16 cellular contexts compared by ENCODE assay signal in genomic region chr16:66377327-66377723, GRCh38. TPM values are rescaled to one million over a fixed set of nuclear protein-coding genes. Genes with fewer than 3 reads are reported as not detected.
"Had no signal": no experiment of that assay in that cellular context is flagged by ENCODE, and none has a peak within 500 bp of the region (broad histone marks: within the 10 kb centered on the region; RNA-seq: fewer than 3 reads in every experiment).

No MANE protein-coding gene starts in this region.

- H3K4me1 ChIP-seq: ascending aorta, breast epithelium, gastroesophageal sphincter, pancreas had no signal

- H3K27me3 Mint-ChIP-seq: activated CD4-positive, alpha-beta T cell treated with anti-CD3 and anti-CD28 coated beads, Interleukin-2, amount 10 ng/mL, durations not matched to agents 7 days and 5 days; type B pancreatic cell had no signal

- H3K4me1 Mint-ChIP-seq: activated CD4-positive, alpha-beta T cell treated with anti-CD3 and anti-CD28 coated beads, Interleukin-2, amount 10 ng/mL, durations not matched to agents 7 days and 5 days; activated naive CD8-positive, alpha-beta T cell treated with anti-CD3 and anti-CD28 coated beads, Interleukin-2, amount 50 U/mL, for 24 hours had no signal

- H3K4me3 Mint-ChIP-seq: activated CD4-positive, alpha-beta T cell treated with anti-CD3 and anti-CD28 coated beads, Interleukin-2, amount 10 ng/mL, durations not matched to agents 7 days and 5 days; activated naive CD4-positive, alpha-beta T cell treated with anti-CD3 and anti-CD28 coated beads for 36 hours; activated naive CD8-positive, alpha-beta T cell treated with anti-CD3 and anti-CD28 coated beads, Interleukin-2, amount 50 U/mL, for 24 hours; dendritic cell treated with granulocyte-macrophage colony-stimulating factor and Interleukin-4, amounts not matched to agents 40 ng/mL and 50 ng/mL, for 4 days; neural crest cell; type B pancreatic cell had no signal

- H3K9me3 Mint-ChIP-seq: activated CD4-positive, alpha-beta T cell treated with anti-CD3 and anti-CD28 coated beads, Interleukin-2, amount 10 ng/mL, durations not matched to agents 7 days and 5 days; activated naive CD4-positive, alpha-beta T cell treated with anti-CD3 and anti-CD28 coated beads for 36 hours; dendritic cell treated with granulocyte-macrophage colony-stimulating factor and Interleukin-4, amounts not matched to agents 40 ng/mL and 50 ng/mL, for 4 days had no signal

- ATAC-seq: activated naive CD8-positive, alpha-beta T cell treated with anti-CD3 and anti-CD28 coated beads, Interleukin-2, amount 50 U/mL, for 24 hours; gastroesophageal sphincter; pancreas had no signal

- H3K27ac Mint-ChIP-seq: activated CD4-positive, alpha-beta T cell treated with anti-CD3 and anti-CD28 coated beads, Interleukin-2, amount 10 ng/mL, durations not matched to agents 7 days and 5 days; activated naive CD4-positive, alpha-beta T cell treated with anti-CD3 and anti-CD28 coated beads for 36 hours; activated naive CD8-positive, alpha-beta T cell treated with anti-CD3 and anti-CD28 coated beads, Interleukin-2, amount 50 U/mL, for 24 hours; dendritic cell treated with granulocyte-macrophage colony-stimulating factor and Interleukin-4, amounts not matched to agents 40 ng/mL and 50 ng/mL, for 4 days had no signal

- H3K36me3 ChIP-seq: ascending aorta, breast epithelium, pancreas had no signal

- H3K27me3 ChIP-seq: ascending aorta, breast epithelium, gastroesophageal sphincter, pancreas had no signal

- DNase-seq: activated CD4-positive, alpha-beta T cell treated with anti-CD3 and anti-CD28 coated beads, Interleukin-2, amount 10 ng/mL, durations not matched to agents 7 days and 5 days; activated CD8-positive, alpha-beta memory T cell treated with anti-CD3 and anti-CD28 coated beads for 24 hours; activated naive CD4-positive, alpha-beta T cell treated with anti-CD3 and anti-CD28 coated beads for 36 hours; activated naive CD8-positive, alpha-beta T cell treated with anti-CD3 and anti-CD28 coated beads, Interleukin-2, amount 50 U/mL, for 24 hours; effector memory CD4-positive, alpha-beta T cell; pancreas; stimulated activated CD4-positive, alpha-beta T cell treated with anti-CD3 and anti-CD28 coated beads, Interleukin-15, amount 100 ng/mL, for 24 hours; stimulated activated CD4-positive, alpha-beta T cell treated with anti-CD3 and anti-CD28 coated beads, Interleukin-4, amount 100 ng/mL, for 1 hour; stimulated activated naive CD4-positive, alpha-beta T cell had no signal

- H3K4me3 ChIP-seq: ascending aorta, breast epithelium, gastroesophageal sphincter, pancreas had no signal

- H3K27ac ChIP-seq: ascending aorta, epithelial cell of prostate, pancreas had no signal

- H3K9me3 ChIP-seq: ascending aorta, breast epithelium, gastroesophageal sphincter, pancreas had no signal

RNA-seq across cellular contexts. Expression of gene CDH5, which starts 10.8 kb away (rescaled TPM):
- total RNA-seq: activated CD4-positive, alpha-beta T cell treated with anti-CD3 and anti-CD28 coated beads, Interleukin-2, amount 10 ng/mL, durations not matched to agents 7 days and 5 days; activated naive CD4-positive, alpha-beta T cell treated with anti-CD3 and anti-CD28 coated beads for 36 hours had no signal

RNA-seq across cellular contexts. Expression of gene BEAN1, which starts 49.8 kb away (rescaled TPM):
- total RNA-seq: activated CD4-positive, alpha-beta T cell treated with anti-CD3 and anti-CD28 coated beads, Interleukin-2, amount 10 ng/mL, durations not matched to agents 7 days and 5 days; activated naive CD4-positive, alpha-beta T cell treated with anti-CD3 and anti-CD28 coated beads for 36 hours; ascending aorta had no signal
